ENCODE assay signal across 23 cellular contexts in genomic region chr12:22850185-22850584, GRCh38.
"Had no signal": no experiment of that assay in that cellular context is flagged by ENCODE, and none has a peak within 500 bp of the region (broad histone marks: within the 10 kb centered on the region; RNA-seq: fewer than 3 reads in every experiment).

No MANE protein-coding gene starts in this region.

- H3K27ac Mint-ChIP-seq: mesothelial cell of epicardium had no signal

- H3K4me3 Mint-ChIP-seq: mesothelial cell of epicardium had no signal

- H3K4me1 ChIP-seq: esophagus squamous epithelium, gastrocnemius medialis, heart right ventricle, left lung, lower lobe of right lung had no signal

- H3K4me1 Mint-ChIP-seq: mesothelial cell of epicardium had no signal

- H3K9me3 ChIP-seq: esophagus squamous epithelium, gastrocnemius medialis, heart right ventricle, left lung, lower lobe of right lung, mucosa of descending colon had no signal

- H3K27me3 ChIP-seq: dorsolateral prefrontal cortex, esophagus squamous epithelium, gastrocnemius medialis, left lung had no signal

- H3K27ac ChIP-seq: coronary artery, dorsolateral prefrontal cortex, epithelial cell of prostate, esophagus squamous epithelium, gastrocnemius medialis, heart right ventricle, left lung, lower lobe of right lung had no signal

- DNase-seq: dermis blood vessel endothelial cell; dorsolateral prefrontal cortex; effector CD4-positive, alpha-beta T cell; effector memory CD4-positive, alpha-beta T cell; erythroblast; esophagus squamous epithelium; foreskin fibroblast; foreskin melanocyte; gastrocnemius medialis; glutamatergic neuron; head of caudate nucleus; heart right ventricle; hippocampal formation; left cardiac atrium; left lung; left ventricle myocardium superior; lower lobe of right lung; mesenchymal stem cell; mucosa of descending colon had no signal

- ATAC-seq: esophagus mucosa, gastrocnemius medialis, heart right ventricle, left cardiac atrium, left lung, left ventricle myocardium superior, lower lobe of right lung, mucosa of descending colon had no signal

- H3K36me3 ChIP-seq: esophagus squamous epithelium, gastrocnemius medialis, heart right ventricle, left lung, lower lobe of right lung had no signal

- H3K4me3 ChIP-seq: coronary artery, dorsolateral prefrontal cortex, esophagus squamous epithelium, gastrocnemius medialis, heart right ventricle, left lung, lower lobe of right lung, mucosa of descending colon had no signal

- H3K9me3 Mint-ChIP-seq: mesothelial cell of epicardium had no signal

- H3K36me3 Mint-ChIP-seq: mesothelial cell of epicardium had no signal
